10 cellular contexts compared by ENCODE assay signal in genomic region chr2:66440011-66440542, GRCh38. TPM values are rescaled to one million over a fixed set of nuclear protein-coding genes. Genes with fewer than 3 reads are reported as not detected.
DNase-seq lines count a peak whose midpoint lies in the region; ATAC-seq and TF ChIP-seq lines count a peak whose summit lies in the region.
"Had no signal": no experiment of that assay in that cellular context is flagged by ENCODE, and none has a peak within 500 bp of the region (broad histone marks: within the 10 kb centered on the region; RNA-seq: fewer than 3 reads in every experiment).

No MANE protein-coding gene starts in this region.

- no peak overlapping the region for H3K27ac Mint-ChIP-seq in natural killer cell treated with Interleukin-12 subunit alpha and Interleukin-12 subunit beta and Interleukin-15 and Interleukin-18, amount 100 ng/mL, for 72 hours
- H3K27ac Mint-ChIP-seq: activated CD8-positive, alpha-beta T cell treated with anti-CD3 and anti-CD28 coated beads, Interleukin-2, amount 10 ng/mL, durations not matched to agents 7 days and 5 days had no signal

- peaks cover 0 to 39% (median 9%) of the 10 kb centered on the region in 4 donors for H3K36me3 ChIP-seq in esophagus muscularis mucosa
- H3K36me3 ChIP-seq in vagina, result peaks cover 0 to 10% of the 10 kb centered on the region in 2 donors
- H3K36me3 ChIP-seq: BLaER1 treated with 17β-estradiol and CSF1 and Interleukin-3, amounts not matched to agents 10 nM and 100 nM had no signal

- ATAC-seq in Right ventricle myocardium superior (ENCODE audit: poor library complexity), result no peak
- no peak for ATAC-seq in Right ventricle myocardium inferior
- ATAC-seq in natural killer cell treated with Interleukin-12 subunit alpha and Interleukin-12 subunit beta and Interleukin-15 and Interleukin-18, amount 100 ng/mL, for 72 hours, result no peak
- no peak for ATAC-seq in GM21423 (IDR thresholded peaks at IDR 0.05; ENCODE audit: unreplicated experiment)
- ATAC-seq: activated CD8-positive, alpha-beta T cell treated with anti-CD3 and anti-CD28 coated beads, Interleukin-2, amount 10 ng/mL, durations not matched to agents 7 days and 5 days had no signal

- intact Hi-C loops in Right ventricle myocardium superior (cut with DNase I) (no loop called here), Right ventricle myocardium inferior (cut with DNase I) (loop anchor here (5.0 kb wide), 1 partner anchor 37 kb away; no protein-coding TSS in a partner anchor), esophagus muscularis mucosa (cut with DNase I) (no loop called here), vagina (cut with DNase I) (loop anchor here (2.0 kb wide), 1 partner anchor 139 kb away; no protein-coding TSS in a partner anchor)

- no peak for TF ChIP-seq EP300 in esophagus muscularis mucosa (IDR thresholded peaks at IDR 0.05)

- no peaks in the 10 kb centered on the region for H3K9me3 Mint-ChIP-seq in natural killer cell treated with Interleukin-12 subunit alpha and Interleukin-12 subunit beta and Interleukin-15 and Interleukin-18, amount 100 ng/mL, for 72 hours

- H3K4me3 ChIP-seq in esophagus muscularis mucosa (peak overlapping the region; percentile 77 to 85 (median 80)), vagina (peak overlapping the region; percentile 72 to 77)
- H3K4me3 ChIP-seq: BLaER1 treated with 17β-estradiol and CSF1 and Interleukin-3, amounts not matched to agents 10 nM and 100 nM had no signal

- H3K36me3 Mint-ChIP-seq in natural killer cell treated with Interleukin-12 subunit alpha and Interleukin-12 subunit beta and Interleukin-15 and Interleukin-18, amount 100 ng/mL, for 72 hours, result no peaks in the 10 kb centered on the region

- H3K4me1 ChIP-seq in esophagus muscularis mucosa (peaks cover 0 to 6% (median 4%) of the 10 kb centered on the region in 4 donors), vagina (peaks cover 18% of the 10 kb centered on the region)

- no peaks in the 10 kb centered on the region for H3K27me3 ChIP-seq in esophagus muscularis mucosa
- no peaks in the 10 kb centered on the region for H3K27me3 ChIP-seq in vagina

- peak overlapping the region; percentile 55 for H3K4me3 Mint-ChIP-seq in natural killer cell treated with Interleukin-12 subunit alpha and Interleukin-12 subunit beta and Interleukin-15 and Interleukin-18, amount 100 ng/mL, for 72 hours
- H3K4me3 Mint-ChIP-seq: activated CD8-positive, alpha-beta T cell treated with anti-CD3 and anti-CD28 coated beads, Interleukin-2, amount 10 ng/mL, durations not matched to agents 7 days and 5 days had no signal

- peaks cover 45 to 48% of the 10 kb centered on the region in 2 donors for H3K27me3 Mint-ChIP-seq in natural killer cell treated with Interleukin-12 subunit alpha and Interleukin-12 subunit beta and Interleukin-15 and Interleukin-18, amount 100 ng/mL, for 72 hours

- H3K27ac ChIP-seq in esophagus muscularis mucosa (replicated peaks in 1 of 4) (peak overlapping the region; percentile 86 to 98 (median 93)), vagina (peak overlapping the region; percentile 98)
- H3K27ac ChIP-seq: BLaER1 treated with 17β-estradiol and CSF1 and Interleukin-3, amounts not matched to agents 10 nM and 100 nM had no signal

- DNase-seq in Right ventricle myocardium superior (peak; percentile 43), Right ventricle myocardium inferior (ENCODE audit: missing footprints) (no peak), esophagus muscularis mucosa (ENCODE audit: extremely low spot score) (no peak), vagina (ENCODE audit: extremely low spot score in 2 of 2) (no peak), OCI-M1 (lab: John Stamatoyannopoulos, UW) (no peak), Ammon's horn (ENCODE audit: low spot score) (no peak)
- no peak for DNase-seq in natural killer cell treated with Interleukin-12 subunit alpha and Interleukin-12 subunit beta and Interleukin-15 and Interleukin-18, amount 100 ng/mL, for 72 hours (ENCODE audit: low spot score)
- DNase-seq: activated CD8-positive, alpha-beta T cell treated with anti-CD3 and anti-CD28 coated beads, Interleukin-2, amount 10 ng/mL, durations not matched to agents 7 days and 5 days had no signal

- H3K9me3 ChIP-seq in esophagus muscularis mucosa, result no peaks in the 10 kb centered on the region
- H3K9me3 ChIP-seq in vagina, result no peaks in the 10 kb centered on the region

- no peak for TF ChIP-seq POLR2A in esophagus muscularis mucosa (IDR thresholded peaks at IDR 0.05; ENCODE audit: low read depth)
- no peak for TF ChIP-seq POLR2A in vagina (IDR thresholded peaks at IDR 0.05)

- peaks cover 6% of the 10 kb centered on the region in 2 donors for H3K4me1 Mint-ChIP-seq in natural killer cell treated with Interleukin-12 subunit alpha and Interleukin-12 subunit beta and Interleukin-15 and Interleukin-18, amount 100 ng/mL, for 72 hours (ENCODE audit: low read depth in 2 of 2)

- no peak for TF ChIP-seq CTCF in esophagus muscularis mucosa (IDR thresholded peaks at IDR 0.05)
- no peak for TF ChIP-seq CTCF in vagina (IDR thresholded peaks at IDR 0.05)

- 2% methylated on average over 27 of the region's 27 CpGs for WGBS in esophagus muscularis mucosa

RNA-seq across cellular contexts. Expression of gene MEIS1, which starts 5.2 kb away (rescaled TPM):
- 41.7 TPM for total RNA-seq in Right ventricle myocardium superior
- total RNA-seq in Right ventricle myocardium inferior, result 40.1 TPM
- 100 to 1,000 TPM in 3 of 4 donors, 10 to 100 TPM in 1; 89.8 to 166 (median 132) TPM for total RNA-seq in esophagus muscularis mucosa
- 1 to 10 TPM in 1 of 2 donors, under 1 TPM in 1; 0.53 to 3.6 TPM for total RNA-seq in natural killer cell treated with Interleukin-12 subunit alpha and Interleukin-12 subunit beta and Interleukin-15 and Interleukin-18, amount 100 ng/mL, for 72 hours
- 80.5 TPM for total RNA-seq in vagina
- total RNA-seq: activated CD8-positive, alpha-beta T cell treated with anti-CD3 and anti-CD28 coated beads, Interleukin-2, amount 10 ng/mL, durations not matched to agents 7 days and 5 days had no signal

Comparison
In these comparisons a context has a peak if more than half of its experiments do, and no peak if none do; other contexts are left out.
1. intact Hi-C loops: an anchor here in Right ventricle myocardium inferior (5.0 kb wide) and vagina (2.0 kb wide); none called in Right ventricle myocardium superior and esophagus muscularis mucosa.